Comparison of ENCODE assay signal across 9 cellular contexts in genomic region chr3:37935756-37936666, GRCh38. TPM values are rescaled to one million over a fixed set of nuclear protein-coding genes. Genes with fewer than 3 reads are reported as not detected.
DNase-seq lines count a peak whose midpoint lies in the region; ATAC-seq, FAIRE-seq and TF ChIP-seq lines count a peak whose summit lies in the region.
"Had no signal": no experiment of that assay in that cellular context is flagged by ENCODE, and none has a peak within 500 bp of the region (broad histone marks: within the 10 kb centered on the region; RNA-seq: fewer than 3 reads in every experiment).

No MANE protein-coding gene starts in this region.

- intact Hi-C loops in mammary epithelial cell (cut with micrococcal nuclease) = loop anchor here (1.0 to 2.0 kb wide), 2 partner anchors 10 to 71 kb away; no protein-coding TSS in a partner anchor
- intact Hi-C loops in activated CD8-positive, alpha-beta T cell treated with anti-CD3 and anti-CD28 coated beads for 36 hours (cut with micrococcal nuclease) = no loop called here

- H3K36me3 Mint-ChIP-seq in CD8-positive, alpha-beta memory T cell = no peaks in the 10 kb centered on the region
- no peaks in the 10 kb centered on the region for H3K36me3 Mint-ChIP-seq in stimulated activated memory B cell treated with anti-CD40 and anti-IgM and Interleukin-4, amounts not matched to agents 10 μg/mL and 1 μg/mL and 100 μg/mL, for 72 hours
- H3K36me3 Mint-ChIP-seq in activated CD8-positive, alpha-beta T cell treated with anti-CD3 and anti-CD28 coated beads for 36 hours (ENCODE audit: low read depth) = no peaks in the 10 kb centered on the region

- H3K27me3 ChIP-seq in mammary epithelial cell (ENCODE audit: insufficient read depth, low read length) = no peaks in the 10 kb centered on the region
- no peaks in the 10 kb centered on the region for H3K27me3 ChIP-seq in kidney epithelial cell (ENCODE audit: control insufficient read depth, insufficient read depth, low read length)
- H3K27me3 ChIP-seq in CD8-positive, alpha-beta memory T cell (ENCODE audit: insufficient read depth, low read length, poor library complexity, severe bottlenecking) = no peaks in the 10 kb centered on the region

- POLR2A ChIA-PET in CD8-positive, alpha-beta memory T cell (lab: Charles Lee) = no interaction called here
- POLR2A ChIA-PET in activated CD8-positive, alpha-beta T cell treated with anti-CD3 and anti-CD28 coated beads for 36 hours (lab: Charles Lee) = no interaction called here

- DNase-seq in HTR-8/SVneo (ENCODE audit: insufficient read length, low spot score) (peak; percentile 67), mammary epithelial cell (peak; percentile 79), kidney epithelial cell (ENCODE audit: low read depth) (peak; percentile 82), stromal cell of bone marrow (ENCODE audit: low read depth) (peak; percentile 69)
- no peak for DNase-seq in CD8-positive, alpha-beta memory T cell
- no peak for DNase-seq in effector CD8-positive, alpha-beta T cell (lab: John Stamatoyannopoulos, UW)
- no peak for DNase-seq in activated CD8-positive, alpha-beta T cell treated with anti-CD3 and anti-CD28 coated beads for 36 hours
- DNase-seq: WERI-Rb-1 had no signal

- peaks cover 90% of the 10 kb centered on the region for H3K79me2 ChIP-seq in mammary epithelial cell (ENCODE audit: insufficient read depth, low read length)

- H3K27me3 Mint-ChIP-seq in CD8-positive, alpha-beta memory T cell = peaks cover 5 to 27% of the 10 kb centered on the region in 2 donors
- peaks cover 29% of the 10 kb centered on the region for H3K27me3 Mint-ChIP-seq in stimulated activated memory B cell treated with anti-CD40 and anti-IgM and Interleukin-4, amounts not matched to agents 10 μg/mL and 1 μg/mL and 100 μg/mL, for 72 hours
- no peaks in the 10 kb centered on the region for H3K27me3 Mint-ChIP-seq in activated CD8-positive, alpha-beta T cell treated with anti-CD3 and anti-CD28 coated beads for 36 hours

- CTCF ChIA-PET in mammary epithelial cell (lab: Charles Lee; ENCODE audit: low non-redundant PET) = no interaction called here
- CTCF ChIA-PET in CD8-positive, alpha-beta memory T cell (lab: Charles Lee) = no interaction called here
- CTCF ChIA-PET in activated CD8-positive, alpha-beta T cell treated with anti-CD3 and anti-CD28 coated beads for 36 hours (lab: Charles Lee) = no interaction called here

- in situ Hi-C loops in mammary epithelial cell (cut with MboI; ENCODE audit: low sequenced_read_pairs in 2 of 2) = no loop called here

- H3K4me2 ChIP-seq in mammary epithelial cell (ENCODE audit: insufficient read depth, low read depth, low read length) = peak overlapping the region; percentile 70

- ATAC-seq in stimulated activated memory B cell treated with anti-CD40 and anti-IgM and Interleukin-4, amounts not matched to agents 10 μg/mL and 1 μg/mL and 100 μg/mL, for 72 hours = no peak
- ATAC-seq in activated CD8-positive, alpha-beta T cell treated with anti-CD3 and anti-CD28 coated beads for 36 hours = no peak

- no peak overlapping the region for H2AFZ ChIP-seq in mammary epithelial cell (ENCODE audit: low read depth, low read length)

- 21% methylated on average over 7 of the region's 9 CpGs for WGBS in mammary epithelial cell (ENCODE audit: low coverage, missing lambda C conversion rate)

- no peak overlapping the region for H3K4me3 ChIP-seq in mammary epithelial cell (replicated peaks in 1 of 3; ENCODE audit: insufficient read depth in 1 of 3, low read depth in 2 of 3, low read length in 3 of 3)
- no peak overlapping the region for H3K4me3 ChIP-seq in kidney epithelial cell (ENCODE audit: low read depth, low read length)
- no peak overlapping the region for H3K4me3 ChIP-seq in CD8-positive, alpha-beta memory T cell (ENCODE audit: low read length)

- no peak overlapping the region for H3K4me3 Mint-ChIP-seq in CD8-positive, alpha-beta memory T cell
- H3K4me3 Mint-ChIP-seq in stimulated activated memory B cell treated with anti-CD40 and anti-IgM and Interleukin-4, amounts not matched to agents 10 μg/mL and 1 μg/mL and 100 μg/mL, for 72 hours = no peak overlapping the region
- no peak overlapping the region for H3K4me3 Mint-ChIP-seq in activated CD8-positive, alpha-beta T cell treated with anti-CD3 and anti-CD28 coated beads for 36 hours

- no peak for FAIRE-seq in HTR-8/SVneo (lab: Jason Lieb, UNC)

- TF ChIP-seq CTCF in mammary epithelial cell (conservative IDR thresholded peaks at IDR 0.05 in 1 of 2, IDR thresholded peaks at IDR 0.05 in 1 of 2; ENCODE audit: extremely low read depth in 1 of 2, insufficient read depth in 1 of 2, low read depth in 1 of 2, low read length in 2 of 2) (no peak), kidney epithelial cell (IDR thresholded peaks at IDR 0.05; ENCODE audit: insufficient read depth, low read length, poor library complexity, severe bottlenecking) (no peak)
- no peak for TF ChIP-seq CTCF in activated CD8-positive, alpha-beta T cell treated with anti-CD3 and anti-CD28 coated beads for 36 hours (IDR thresholded peaks at IDR 0.05)

- no peaks in the 10 kb centered on the region for H3K4me1 Mint-ChIP-seq in CD8-positive, alpha-beta memory T cell
- H3K4me1 Mint-ChIP-seq in stimulated activated memory B cell treated with anti-CD40 and anti-IgM and Interleukin-4, amounts not matched to agents 10 μg/mL and 1 μg/mL and 100 μg/mL, for 72 hours = no peaks in the 10 kb centered on the region
- peaks cover 1% of the 10 kb centered on the region for H3K4me1 Mint-ChIP-seq in activated CD8-positive, alpha-beta T cell treated with anti-CD3 and anti-CD28 coated beads for 36 hours (ENCODE audit: low read depth)

- H3K4me1 ChIP-seq in mammary epithelial cell (ENCODE audit: insufficient read depth, low read length) = peaks cover 42% of the 10 kb centered on the region
- H3K4me1 ChIP-seq in CD8-positive, alpha-beta memory T cell (ENCODE audit: insufficient read depth, low read length) = no peaks in the 10 kb centered on the region

- no TSS peak for BruUV-seq in mammary epithelial cell (replicated peaks; lab: Mats Ljungman, UMichigan)

- H4K20me1 ChIP-seq in mammary epithelial cell (ENCODE audit: insufficient read depth, low read length) = no peaks in the 10 kb centered on the region

- no peaks in the 10 kb centered on the region for H3K36me3 ChIP-seq in mammary epithelial cell (ENCODE audit: insufficient read depth, low read length)
- no peaks in the 10 kb centered on the region for H3K36me3 ChIP-seq in kidney epithelial cell (ENCODE audit: control insufficient read depth, insufficient read depth, low read length)
- H3K36me3 ChIP-seq in CD8-positive, alpha-beta memory T cell (ENCODE audit: insufficient read depth, low read length) = no peaks in the 10 kb centered on the region
- H3K36me3 ChIP-seq: WERI-Rb-1 had no signal

- dilution Hi-C loops in mammary epithelial cell (cut with HindIII; ENCODE audit: low sequenced_read_pairs) = no loop called here

- H3K27ac Mint-ChIP-seq in CD8-positive, alpha-beta memory T cell = no peak overlapping the region
- H3K27ac Mint-ChIP-seq in stimulated activated memory B cell treated with anti-CD40 and anti-IgM and Interleukin-4, amounts not matched to agents 10 μg/mL and 1 μg/mL and 100 μg/mL, for 72 hours = no peak overlapping the region
- H3K27ac Mint-ChIP-seq in activated CD8-positive, alpha-beta T cell treated with anti-CD3 and anti-CD28 coated beads for 36 hours = no peak overlapping the region

- no peaks in the 10 kb centered on the region for H3K9me3 Mint-ChIP-seq in CD8-positive, alpha-beta memory T cell
- H3K9me3 Mint-ChIP-seq in stimulated activated memory B cell treated with anti-CD40 and anti-IgM and Interleukin-4, amounts not matched to agents 10 μg/mL and 1 μg/mL and 100 μg/mL, for 72 hours = no peaks in the 10 kb centered on the region
- no peaks in the 10 kb centered on the region for H3K9me3 Mint-ChIP-seq in activated CD8-positive, alpha-beta T cell treated with anti-CD3 and anti-CD28 coated beads for 36 hours

- H3K9me3 ChIP-seq in mammary epithelial cell (replicated peaks; ENCODE audit: insufficient read depth, low read length) = no peaks in the 10 kb centered on the region
- no peaks in the 10 kb centered on the region for H3K9me3 ChIP-seq in CD8-positive, alpha-beta memory T cell (ENCODE audit: low read length)

- H3K9ac ChIP-seq in mammary epithelial cell (ENCODE audit: insufficient read depth, low read length) = peak overlapping the region; percentile 39

- peak overlapping the region; percentile 74 for H3K27ac ChIP-seq in mammary epithelial cell (ENCODE audit: insufficient read depth, low read depth, low read length)
- H3K27ac ChIP-seq in CD8-positive, alpha-beta memory T cell (ENCODE audit: low read depth, low read length) = no peak overlapping the region

RNA-seq across cellular contexts. Expression of gene VILL, which starts 54.6 kb away (rescaled TPM):
- total RNA-seq in mammary epithelial cell (1 to 10 TPM; 1.8 to 3.0 TPM), kidney epithelial cell (7.8 and 11.6 TPM in 2 replicates)
- polyA plus RNA-seq in mammary epithelial cell = 1.8 TPM
- polyA minus RNA-seq in mammary epithelial cell = 1.1 TPM
- total RNA-seq in CD8-positive, alpha-beta memory T cell = 10 to 100 TPM; 14.7 to 15.8 TPM
- 16.8 TPM for polyA plus RNA-seq in CD8-positive, alpha-beta memory T cell
- total RNA-seq in activated CD8-positive, alpha-beta T cell treated with anti-CD3 and anti-CD28 coated beads for 36 hours = 10 to 100 TPM; 11.4 to 11.7 TPM

Comparison
In these comparisons a context has a peak if more than half of its experiments do, and no peak if none do; other contexts are left out.
1. DNase-seq: peak in HTR-8/SVneo (single experiment), mammary epithelial cell (single experiment), kidney epithelial cell (single experiment) and stromal cell of bone marrow (single experiment); none in CD8-positive, alpha-beta memory T cell (0 of 5), effector CD8-positive, alpha-beta T cell (single experiment) and activated CD8-positive, alpha-beta T cell treated with anti-CD3 and anti-CD28 coated beads for 36 hours (single experiment).